Comparison of ENCODE assay signal across 8 cellular contexts in the genomic region with DNA sequence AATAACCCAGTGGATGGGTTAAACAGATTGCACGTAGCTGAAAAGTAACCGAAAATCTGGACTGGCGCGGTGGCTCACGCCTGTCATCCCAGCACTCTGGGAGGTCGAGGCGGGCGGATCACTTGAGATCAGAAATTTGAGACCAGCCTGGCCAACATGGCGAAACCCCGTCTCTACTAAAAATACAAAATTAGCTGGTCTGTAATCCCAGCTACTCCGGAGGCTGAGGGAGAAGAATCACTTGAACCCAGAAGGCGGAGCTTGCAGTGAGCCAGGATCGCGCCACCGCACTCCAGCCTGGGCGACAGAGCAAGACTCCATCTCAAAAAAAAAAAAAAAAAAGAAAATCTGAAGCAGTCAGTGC. TPM values are rescaled to one million over a fixed set of nuclear protein-coding genes. Genes with fewer than 3 reads are reported as not detected.
A peak's percentile ranks its signal among the peaks of the same experiment; 100 is the strongest.
DNase-seq lines count a peak whose midpoint lies in the region; ATAC-seq and TF ChIP-seq lines count a peak whose summit lies in the region.
"Not testable (repeated sequence)": the region's sequence is repeated elsewhere in the genome, so short reads cannot be mapped to it uniquely, and the experiment has no call there.

No MANE protein-coding gene starts in this region.

- peak overlapping the region; percentile 95 for H3K4me3 Mint-ChIP-seq in activated CD8-positive, alpha-beta T cell treated with anti-CD3 and anti-CD28 coated beads, Interleukin-2, amount 10 ng/mL, durations not matched to agents 7 days and 5 days

- peaks cover 24% of the 10 kb centered on the region for H3K36me3 Mint-ChIP-seq in activated CD8-positive, alpha-beta T cell treated with anti-CD3 and anti-CD28 coated beads, Interleukin-2, amount 10 ng/mL, durations not matched to agents 7 days and 5 days (ENCODE audit: low read depth)

- TF ChIP-seq CTCF in dorsolateral prefrontal cortex (IDR thresholded peaks at IDR 0.05 in 54 of 56, conservative IDR thresholded peaks at IDR 0.05 in 2 of 56; ENCODE audit: low read depth in 1 of 56, partially characterized antibody in 56 of 56); osteoblast (IDR thresholded peaks at IDR 0.05; ENCODE audit: extremely low read depth, low read depth, low read length); thoracic aorta (IDR thresholded peaks at IDR 0.05): not testable (repeated sequence)

- H3K79me2 ChIP-seq in osteoblast (ENCODE audit: insufficient read depth, low read length), result peaks cover 45% of the 10 kb centered on the region

- not testable (repeated sequence) for H3K27me3 ChIP-seq in dorsolateral prefrontal cortex; osteoblast (ENCODE audit: insufficient read depth, low read length); thoracic aorta (replicated peaks; ENCODE audit: insufficient read depth)

- H3K4me1 ChIP-seq in osteoblast (ENCODE audit: insufficient read depth, low read length) (peaks cover 26% of the 10 kb centered on the region), thoracic aorta (ENCODE audit: control insufficient read depth in 1 of 2, low read depth in 2 of 2) (peaks cover 10 to 36% of the 10 kb centered on the region in 2 donors)

- peak overlapping the region; percentile 91 for H3K4me2 ChIP-seq in osteoblast (ENCODE audit: insufficient read depth, low read length)

- CTCF ChIA-PET in activated CD8-positive, alpha-beta T cell treated with anti-CD3 and anti-CD28 coated beads, Interleukin-2, amount 10 ng/mL, durations not matched to agents 7 days and 5 days (lab: Charles Lee), result interaction anchor here (1.0 to 2.4 kb wide), 28 partner anchors 8 to 284 kb away, joined by 3 to 21 read pairs (median 4); partner anchors contain the start of genes CRAMP1, EME2, FAHD1 and HAGH

- H3K27ac Mint-ChIP-seq in activated CD8-positive, alpha-beta T cell treated with anti-CD3 and anti-CD28 coated beads, Interleukin-2, amount 10 ng/mL, durations not matched to agents 7 days and 5 days, result peak overlapping the region; percentile 99

- H3K9me3 ChIP-seq in iPS-18c (ENCODE audit: control insufficient read depth, insufficient read depth, low read length); osteoblast (ENCODE audit: low read depth, low read length); thoracic aorta: not testable (repeated sequence)

- peaks cover 25% of the 10 kb centered on the region for H3K36me3 ChIP-seq in osteoblast (ENCODE audit: insufficient read depth, low read length)
- not testable (repeated sequence) for H3K36me3 ChIP-seq in thoracic aorta

- H3K4me1 Mint-ChIP-seq in activated CD8-positive, alpha-beta T cell treated with anti-CD3 and anti-CD28 coated beads, Interleukin-2, amount 10 ng/mL, durations not matched to agents 7 days and 5 days (ENCODE audit: low read depth), result peaks cover 33% of the 10 kb centered on the region

- H3K27me3 Mint-ChIP-seq in activated CD8-positive, alpha-beta T cell treated with anti-CD3 and anti-CD28 coated beads, Interleukin-2, amount 10 ng/mL, durations not matched to agents 7 days and 5 days (ENCODE audit: low read depth), result not testable (repeated sequence)

- H3K27ac ChIP-seq in dorsolateral prefrontal cortex (peak overlapping the region; percentile 25 to 99 (median 92)), osteoblast (ENCODE audit: low read depth, low read length) (peak overlapping the region; percentile 90), thoracic aorta (peak overlapping the region; percentile 95 to 96)

- POLR2A ChIA-PET in activated CD8-positive, alpha-beta T cell treated with anti-CD3 and anti-CD28 coated beads, Interleukin-2, amount 10 ng/mL, durations not matched to agents 7 days and 5 days (lab: Charles Lee), result interaction anchor here (0.6 to 2.7 kb wide), 16 partner anchors 27 to 400 kb away, joined by 3 to 19 read pairs (median 4); partner anchors contain the start of genes CRAMP1, EME2, FAHD1 and HAGH

- ATAC-seq in HG02840 (IDR thresholded peaks at IDR 0.05; ENCODE audit: low FRiP score, unreplicated experiment) (peak; percentile 4), thoracic aorta (ENCODE audit: insufficient number of reproducible peaks, low FRiP score, low read depth) (peak; percentile 21)
- peak; percentile 38 for ATAC-seq in activated CD8-positive, alpha-beta T cell treated with anti-CD3 and anti-CD28 coated beads, Interleukin-2, amount 10 ng/mL, durations not matched to agents 7 days and 5 days

- intact Hi-C loops in dorsolateral prefrontal cortex (cut with DNase I), result loop anchor here in 1 of 2 donors (5.0 kb wide), 2 partner anchors 93 to 122 kb away; partner anchors contain the start of genes CRAMP1, FAHD1, HAGH and IFT140

- DNase-seq in DMS53 (lab: John Stamatoyannopoulos, UW) (peak; percentile 71), NCI-H69 (lab: John Stamatoyannopoulos, UW) (peak; percentile 73)
- not testable (repeated sequence) for DNase-seq in activated CD8-positive, alpha-beta T cell treated with anti-CD3 and anti-CD28 coated beads, Interleukin-2, amount 10 ng/mL, durations not matched to agents 7 days and 5 days; dorsolateral prefrontal cortex; osteoblast (ENCODE audit: insufficient read length, low spot score, missing footprints); thoracic aorta (ENCODE audit: low spot score)

- peaks cover 33% of the 10 kb centered on the region for H4K20me1 ChIP-seq in osteoblast (ENCODE audit: insufficient read depth, low read length)

- H3K9me3 Mint-ChIP-seq in activated CD8-positive, alpha-beta T cell treated with anti-CD3 and anti-CD28 coated beads, Interleukin-2, amount 10 ng/mL, durations not matched to agents 7 days and 5 days (ENCODE audit: insufficient read depth), result not testable (repeated sequence)

- H3K4me3 ChIP-seq in dorsolateral prefrontal cortex, result peak overlapping the region; percentile 71 to 99 (median 94)
- peak overlapping the region; percentile 90 for H3K4me3 ChIP-seq in iPS-18c (ENCODE audit: insufficient read depth, low read depth, low read length)
- H3K4me3 ChIP-seq in osteoblast (ENCODE audit: insufficient read depth, low read length), result peak overlapping the region; percentile 97
- H3K4me3 ChIP-seq in thoracic aorta, result peak overlapping the region; percentile 81

- H2AFZ ChIP-seq in osteoblast (ENCODE audit: low read length), result peak overlapping the region; percentile 96

RNA-seq across cellular contexts. Expression of gene MAPK8IP3, which starts 0.7 kb away (rescaled TPM):
- total RNA-seq in activated CD8-positive, alpha-beta T cell treated with anti-CD3 and anti-CD28 coated beads, Interleukin-2, amount 10 ng/mL, durations not matched to agents 7 days and 5 days, result 10 to 100 TPM; 75.9 to 82.7 TPM
- total RNA-seq in dorsolateral prefrontal cortex (100 to 1,000 TPM; 246 to 429 (median 311) TPM), osteoblast (64.1 and 71.0 TPM in 2 replicates), thoracic aorta (100 to 1,000 TPM; 109 to 111 TPM)

RNA-seq across cellular contexts. Expression of gene JPT2, which starts 27.2 kb away (rescaled TPM):
- total RNA-seq in activated CD8-positive, alpha-beta T cell treated with anti-CD3 and anti-CD28 coated beads, Interleukin-2, amount 10 ng/mL, durations not matched to agents 7 days and 5 days, result 10 to 100 TPM; 56.1 to 61.7 TPM
- total RNA-seq in dorsolateral prefrontal cortex (10 to 100 TPM in 114 of 120 experiments, 1 to 10 TPM in 6; 7.1 to 57.9 (median 18.9) TPM), osteoblast (22.8 and 26.2 TPM in 2 replicates), thoracic aorta (10 to 100 TPM; 17.1 to 26.1 TPM)
